ENCODE assay signal across 1 cellular context in genomic region chr17:13355054-13355453, GRCh38.
TF ChIP-seq lines count a peak whose summit lies in the region.

No MANE protein-coding gene starts in this region.

TF ChIP-seq in K562, 482 proteins besides CTCF, POLR2A, EP300 and RAD21 (continued from another document):
- TF ChIP-seq, protein P1, sequence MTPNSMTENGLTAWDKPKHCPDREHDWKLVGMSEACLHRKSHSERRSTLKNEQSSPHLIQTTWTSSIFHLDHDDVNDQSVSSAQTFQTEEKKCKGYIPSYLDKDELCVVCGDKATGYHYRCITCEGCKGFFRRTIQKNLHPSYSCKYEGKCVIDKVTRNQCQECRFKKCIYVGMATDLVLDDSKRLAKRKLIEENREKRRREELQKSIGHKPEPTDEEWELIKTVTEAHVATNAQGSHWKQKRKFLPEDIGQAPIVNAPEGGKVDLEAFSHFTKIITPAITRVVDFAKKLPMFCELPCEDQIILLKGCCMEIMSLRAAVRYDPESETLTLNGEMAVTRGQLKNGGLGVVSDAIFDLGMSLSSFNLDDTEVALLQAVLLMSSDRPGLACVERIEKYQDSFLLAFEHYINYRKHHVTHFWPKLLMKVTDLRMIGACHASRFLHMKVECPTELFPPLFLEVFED (CRISPR knock-in tag; conservative IDR thresholded peaks at IDR 0.05): no peak
- no peak for TF ChIP-seq ZNF239 (CRISPR knock-in tag; IDR thresholded peaks at IDR 0.05)
